ENCODE assay signal across 9 cellular contexts in genomic region chr5:38557309-38557710, GRCh38. TPM values are rescaled to one million over a fixed set of nuclear protein-coding genes. Genes with fewer than 3 reads are reported as not detected.
DNase-seq lines count a peak whose midpoint lies in the region; ATAC-seq and TF ChIP-seq lines count a peak whose summit lies in the region.
"Had no signal": no experiment of that assay in that cellular context is flagged by ENCODE, and none has a peak within 500 bp of the region (broad histone marks: within the 10 kb centered on the region; RNA-seq: fewer than 3 reads in every experiment).

No MANE protein-coding gene starts in this region.

- CTCF ChIA-PET in activated CD4-positive, alpha-beta memory T cell treated with anti-CD3 and anti-CD28 coated beads, Interleukin-2, amount 10 ng/mL, durations not matched to agents 7 days and 5 days (lab: Charles Lee) = interaction anchor here (1.4 kb wide), 1 partner anchor 116 kb away, joined by 9 read pairs; no protein-coding TSS in a partner anchor

- H3K4me1 ChIP-seq in HAP-1 = peaks cover 14% of the 10 kb centered on the region
- H3K4me1 ChIP-seq in heart right ventricle = peaks cover 0 to 65% (median 27%) of the 10 kb centered on the region in 9 donors
- H3K4me1 ChIP-seq in gastrocnemius medialis = peaks cover 15 to 45% of the 10 kb centered on the region in 2 donors

- peak overlapping the region; percentile 73 for H3K4me3 Mint-ChIP-seq in activated CD4-positive, alpha-beta memory T cell treated with anti-CD3 and anti-CD28 coated beads, Interleukin-2, amount 10 ng/mL, durations not matched to agents 7 days and 5 days

- H3K27ac ChIP-seq in heart right ventricle (peak overlapping the region; percentile 93 to 100 (median 98)), gastrocnemius medialis (peak overlapping the region; percentile 97 to 99 (median 98))
- H3K27ac ChIP-seq: HL-60 had no signal

- WGBS in heart right ventricle, 2 donors = 3 to 5% methylated on average over 14 of the region's 14 CpGs

- H3K36me3 ChIP-seq in HAP-1 (replicated peaks) (no peaks in the 10 kb centered on the region), heart right ventricle (peaks cover 0 to 2% (median 0%) of the 10 kb centered on the region in 9 donors), gastrocnemius medialis (no peaks in the 10 kb centered on the region)

- H3K36me3 Mint-ChIP-seq in activated CD4-positive, alpha-beta memory T cell treated with anti-CD3 and anti-CD28 coated beads, Interleukin-2, amount 10 ng/mL, durations not matched to agents 7 days and 5 days (ENCODE audit: low read depth) = peaks cover 3% of the 10 kb centered on the region

- intact Hi-C loops in heart right ventricle (cut with DNase I) = loop anchor here in 6 of 10 donors (2.0 to 10.0 kb wide), 6 partner anchors 43 to 251 kb away; no protein-coding TSS in a partner anchor
- intact Hi-C loops in gastrocnemius medialis (cut with DNase I; ENCODE audit: low total_unique reads) = loop anchor here (2.0 to 10.0 kb wide), 3 partner anchors 90 to 517 kb away; partner anchors contain the start of gene RICTOR

- POLR2A ChIA-PET in activated CD4-positive, alpha-beta memory T cell treated with anti-CD3 and anti-CD28 coated beads, Interleukin-2, amount 10 ng/mL, durations not matched to agents 7 days and 5 days (lab: Charles Lee) = no interaction called here

- H3K4me3 ChIP-seq in HAP-1 (peak overlapping the region; percentile 67), heart right ventricle (peak overlapping the region; percentile 67 to 97 (median 83)), gastrocnemius medialis (peak overlapping the region; percentile 83 to 94 (median 88))

- in situ Hi-C loops in HAP-1 (cut with MboI; ENCODE audit: low sequenced_read_pairs) (no loop called here), gastrocnemius medialis (cut with MboI; ENCODE audit: low sequenced_read_pairs in 4 of 4) (loop anchor here in 1 of 4 donors (25.0 kb wide), 1 partner anchor 105 kb away; no protein-coding TSS in a partner anchor)

- H3K27me3 Mint-ChIP-seq in activated CD4-positive, alpha-beta memory T cell treated with anti-CD3 and anti-CD28 coated beads, Interleukin-2, amount 10 ng/mL, durations not matched to agents 7 days and 5 days = peaks cover 64% of the 10 kb centered on the region

- no peak for TF ChIP-seq CTCF in heart right ventricle (IDR thresholded peaks at IDR 0.05)
- no peak for TF ChIP-seq CTCF in gastrocnemius medialis (IDR thresholded peaks at IDR 0.05 in 4 of 5, conservative IDR thresholded peaks at IDR 0.05 in 1 of 5)

- H3K27ac Mint-ChIP-seq in activated CD4-positive, alpha-beta memory T cell treated with anti-CD3 and anti-CD28 coated beads, Interleukin-2, amount 10 ng/mL, durations not matched to agents 7 days and 5 days = no peak overlapping the region

- peak in 5 of 8 donors; percentile 3 to 36 (median 18) for ATAC-seq in heart right ventricle
- peak; percentile 21 to 48 for ATAC-seq in gastrocnemius medialis
- no peak for ATAC-seq in HG03097 (IDR thresholded peaks at IDR 0.05; ENCODE audit: low FRiP score, unreplicated experiment)
- no peak for ATAC-seq in HG02759 (IDR thresholded peaks at IDR 0.05; ENCODE audit: unreplicated experiment)

- H3K4me1 Mint-ChIP-seq in activated CD4-positive, alpha-beta memory T cell treated with anti-CD3 and anti-CD28 coated beads, Interleukin-2, amount 10 ng/mL, durations not matched to agents 7 days and 5 days = peaks cover 10% of the 10 kb centered on the region

- H3K27me3 ChIP-seq in HAP-1 (ENCODE audit: low read depth) (no peaks in the 10 kb centered on the region), heart right ventricle (peaks cover 0 to 60% (median 0%) of the 10 kb centered on the region in 7 donors), gastrocnemius medialis (no peaks in the 10 kb centered on the region)

- no peaks in the 10 kb centered on the region for H3K9me3 ChIP-seq in HAP-1
- H3K9me3 ChIP-seq in heart right ventricle = no peaks in the 10 kb centered on the region
- H3K9me3 ChIP-seq in gastrocnemius medialis = no peaks in the 10 kb centered on the region

- TF ChIP-seq POLR2A in gastrocnemius medialis (IDR thresholded peaks at IDR 0.05) = no peak

- no peak for DNase-seq in HAP-1 (ENCODE audit: low spot score in 2 of 2)
- DNase-seq in activated CD4-positive, alpha-beta memory T cell treated with anti-CD3 and anti-CD28 coated beads, Interleukin-2, amount 10 ng/mL, durations not matched to agents 7 days and 5 days = no peak
- DNase-seq in heart right ventricle = peak in 1 of 2 donors; percentile 20
- DNase-seq in gastrocnemius medialis = no peak
- DNase-seq in UCSD-AML1 (lab: John Stamatoyannopoulos, UW; ENCODE audit: unreplicated experiment) = no peak
- no peak for DNase-seq in NCI-H128 (lab: John Stamatoyannopoulos, UW; ENCODE audit: unreplicated experiment)

- no peaks in the 10 kb centered on the region for H3K9me3 Mint-ChIP-seq in activated CD4-positive, alpha-beta memory T cell treated with anti-CD3 and anti-CD28 coated beads, Interleukin-2, amount 10 ng/mL, durations not matched to agents 7 days and 5 days

RNA-seq across cellular contexts. Expression of gene LIFR, which starts 0.9 kb away (rescaled TPM):
- total RNA-seq in activated CD4-positive, alpha-beta memory T cell treated with anti-CD3 and anti-CD28 coated beads, Interleukin-2, amount 10 ng/mL, durations not matched to agents 7 days and 5 days = under 1 TPM; 0.05 to 0.18 TPM
- total RNA-seq in heart right ventricle (10 to 100 TPM; 34.7 to 58.8 (median 46.0) TPM), gastrocnemius medialis (100 to 1,000 TPM in 1 of 4 donors, 10 to 100 TPM in 3; 80.0 to 233 (median 89.5) TPM)
- 10 to 100 TPM in 1 of 2 donors, 1 to 10 TPM in 1; 6.0 to 27.2 TPM for polyA plus RNA-seq in heart right ventricle

Comparison
In these comparisons a context has a peak if more than half of its experiments do, and no peak if none do; other contexts are left out.
1. ATAC-seq: peak in heart right ventricle (5 of 8) and gastrocnemius medialis (2 of 2); none in HG03097 (single experiment) and HG02759 (single experiment).
2. RNA of gene LIFR, which starts 0.9 kb away (total RNA-seq): 80.0 to 233 TPM in gastrocnemius medialis and 34.7 to 58.8 TPM in heart right ventricle; 0.05 to 0.18 TPM in activated CD4-positive, alpha-beta memory T cell treated with anti-CD3 and anti-CD28 coated beads, Interleukin-2, amount 10 ng/mL, durations not matched to agents 7 days and 5 days; every median in the first group is over 10 times any median in the second.
3. Peak in every context shown above with its lines, with median percentiles within 50 percentile points of each other: H3K4me3 ChIP-seq.